ENCODE assay signal across 1 cellular context in genomic region chr17:47323382-47324223, GRCh38.
TF ChIP-seq lines count a peak whose summit lies in the region.

Gene EFCAB13, plus strand, starts transcription at chr17:47323955. Its CDS starts 4,399 bp downstream, at chr17:47328354.

TF ChIP-seq in K562, 482 proteins besides CTCF, POLR2A, EP300 and RAD21 (continued from another document):
- TF ChIP-seq CEBPZ (IDR thresholded peaks at IDR 0.05; ENCODE audit: borderline replicate concordance, low read depth, low read length), result no peak
- TF ChIP-seq TRIM25 (IDR thresholded peaks at IDR 0.05; ENCODE audit: borderline replicate concordance), result 0 out of 2 replicates have a peak, but pooled peaks have one; percentile 52
- TF ChIP-seq, protein P1, sequence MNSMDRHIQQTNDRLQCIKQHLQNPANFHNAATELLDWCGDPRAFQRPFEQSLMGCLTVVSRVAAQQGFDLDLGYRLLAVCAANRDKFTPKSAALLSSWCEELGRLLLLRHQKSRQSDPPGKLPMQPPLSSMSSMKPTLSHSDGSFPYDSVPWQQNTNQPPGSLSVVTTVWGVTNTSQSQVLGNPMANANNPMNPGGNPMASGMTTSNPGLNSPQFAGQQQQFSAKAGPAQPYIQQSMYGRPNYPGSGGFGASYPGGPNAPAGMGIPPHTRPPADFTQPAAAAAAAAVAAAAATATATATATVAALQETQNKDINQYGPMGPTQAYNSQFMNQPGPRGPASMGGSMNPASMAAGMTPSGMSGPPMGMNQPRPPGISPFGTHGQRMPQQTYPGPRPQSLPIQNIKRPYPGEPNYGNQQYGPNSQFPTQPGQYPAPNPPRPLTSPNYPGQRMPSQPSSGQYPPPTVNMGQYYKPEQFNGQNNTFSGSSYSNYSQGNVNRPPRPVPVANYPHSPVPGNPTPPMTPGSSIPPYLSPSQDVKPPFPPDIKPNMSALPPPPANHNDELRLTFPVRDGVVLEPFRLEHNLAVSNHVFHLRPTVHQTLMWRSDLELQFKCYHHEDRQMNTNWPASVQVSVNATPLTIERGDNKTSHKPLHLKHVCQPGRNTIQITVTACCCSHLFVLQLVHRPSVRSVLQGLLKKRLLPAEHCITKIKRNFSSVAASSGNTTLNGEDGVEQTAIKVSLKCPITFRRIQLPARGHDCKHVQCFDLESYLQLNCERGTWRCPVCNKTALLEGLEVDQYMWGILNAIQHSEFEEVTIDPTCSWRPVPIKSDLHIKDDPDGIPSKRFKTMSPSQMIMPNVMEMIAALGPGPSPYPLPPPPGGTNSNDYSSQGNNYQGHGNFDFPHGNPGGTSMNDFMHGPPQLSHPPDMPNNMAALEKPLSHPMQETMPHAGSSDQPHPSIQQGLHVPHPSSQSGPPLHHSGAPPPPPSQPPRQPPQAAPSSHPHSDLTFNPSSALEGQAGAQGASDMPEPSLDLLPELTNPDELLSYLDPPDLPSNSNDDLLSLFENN (IDR thresholded peaks at IDR 0.05; ENCODE audit: low read depth in 2 of 2, low read length in 2 of 2), result no peak
- TF ChIP-seq, protein P2, sequence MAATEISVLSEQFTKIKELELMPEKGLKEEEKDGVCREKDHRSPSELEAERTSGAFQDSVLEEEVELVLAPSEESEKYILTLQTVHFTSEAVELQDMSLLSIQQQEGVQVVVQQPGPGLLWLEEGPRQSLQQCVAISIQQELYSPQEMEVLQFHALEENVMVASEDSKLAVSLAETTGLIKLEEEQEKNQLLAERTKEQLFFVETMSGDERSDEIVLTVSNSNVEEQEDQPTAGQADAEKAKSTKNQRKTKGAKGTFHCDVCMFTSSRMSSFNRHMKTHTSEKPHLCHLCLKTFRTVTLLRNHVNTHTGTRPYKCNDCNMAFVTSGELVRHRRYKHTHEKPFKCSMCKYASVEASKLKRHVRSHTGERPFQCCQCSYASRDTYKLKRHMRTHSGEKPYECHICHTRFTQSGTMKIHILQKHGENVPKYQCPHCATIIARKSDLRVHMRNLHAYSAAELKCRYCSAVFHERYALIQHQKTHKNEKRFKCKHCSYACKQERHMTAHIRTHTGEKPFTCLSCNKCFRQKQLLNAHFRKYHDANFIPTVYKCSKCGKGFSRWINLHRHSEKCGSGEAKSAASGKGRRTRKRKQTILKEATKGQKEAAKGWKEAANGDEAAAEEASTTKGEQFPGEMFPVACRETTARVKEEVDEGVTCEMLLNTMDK (IDR thresholded peaks at IDR 0.05; ENCODE audit: borderline replicate concordance, insufficient read depth, low read depth, low read length, poor library complexity, severe bottlenecking), result peak; percentile 16
- peak in 1 of 2 experiments; percentile 74; a peak in 2 of 4 replicates for TF ChIP-seq CSDE1 (IDR thresholded peaks at IDR 0.05)
- TF ChIP-seq FUS (optimal IDR thresholded peaks at IDR 0.05; ENCODE audit: low read depth, low read length), result peak; percentile 90
- TF ChIP-seq TRIM24 (IDR thresholded peaks at IDR 0.05), result peak; percentile 17 to 48; a peak in 1 of 4 replicates
- TF ChIP-seq, protein P3, sequence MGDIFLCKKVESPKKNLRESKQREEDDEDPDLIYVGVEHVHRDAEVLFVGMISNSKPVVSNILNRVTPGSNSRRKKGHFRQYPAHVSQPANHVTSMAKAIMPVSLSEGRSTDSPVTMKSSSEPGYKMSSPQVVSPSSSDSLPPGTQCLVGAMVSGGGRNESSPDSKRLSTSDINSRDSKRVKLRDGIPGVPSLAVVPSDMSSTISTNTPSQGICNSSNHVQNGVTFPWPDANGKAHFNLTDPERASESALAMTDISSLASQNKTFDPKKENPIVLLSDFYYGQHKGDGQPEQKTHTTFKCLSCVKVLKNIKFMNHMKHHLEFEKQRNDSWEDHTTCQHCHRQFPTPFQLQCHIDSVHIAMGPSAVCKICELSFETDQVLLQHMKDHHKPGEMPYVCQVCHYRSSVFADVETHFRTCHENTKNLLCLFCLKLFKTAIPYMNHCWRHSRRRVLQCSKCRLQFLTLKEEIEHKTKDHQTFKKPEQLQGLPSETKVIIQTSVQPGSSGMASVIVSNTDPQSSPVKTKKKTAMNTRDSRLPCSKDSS (IDR thresholded peaks at IDR 0.05; ENCODE audit: low read depth, partially characterized antibody), result no peak
- peak; percentile 51; the same call in 1 of the 2 replicates for TF ChIP-seq ZNF175 (CRISPR knock-in tag; IDR thresholded peaks at IDR 0.05; ENCODE audit: low read depth)
- TF ChIP-seq ELF2 (CRISPR knock-in tag; IDR thresholded peaks at IDR 0.05), result no peak; the same call in 1 of the 2 replicates
- no peak; the same call in 1 of the 2 replicates for TF ChIP-seq LEF1 (IDR thresholded peaks at IDR 0.05)
